Comparison of ENCODE assay signal across 8 cellular contexts in the genomic region with DNA sequence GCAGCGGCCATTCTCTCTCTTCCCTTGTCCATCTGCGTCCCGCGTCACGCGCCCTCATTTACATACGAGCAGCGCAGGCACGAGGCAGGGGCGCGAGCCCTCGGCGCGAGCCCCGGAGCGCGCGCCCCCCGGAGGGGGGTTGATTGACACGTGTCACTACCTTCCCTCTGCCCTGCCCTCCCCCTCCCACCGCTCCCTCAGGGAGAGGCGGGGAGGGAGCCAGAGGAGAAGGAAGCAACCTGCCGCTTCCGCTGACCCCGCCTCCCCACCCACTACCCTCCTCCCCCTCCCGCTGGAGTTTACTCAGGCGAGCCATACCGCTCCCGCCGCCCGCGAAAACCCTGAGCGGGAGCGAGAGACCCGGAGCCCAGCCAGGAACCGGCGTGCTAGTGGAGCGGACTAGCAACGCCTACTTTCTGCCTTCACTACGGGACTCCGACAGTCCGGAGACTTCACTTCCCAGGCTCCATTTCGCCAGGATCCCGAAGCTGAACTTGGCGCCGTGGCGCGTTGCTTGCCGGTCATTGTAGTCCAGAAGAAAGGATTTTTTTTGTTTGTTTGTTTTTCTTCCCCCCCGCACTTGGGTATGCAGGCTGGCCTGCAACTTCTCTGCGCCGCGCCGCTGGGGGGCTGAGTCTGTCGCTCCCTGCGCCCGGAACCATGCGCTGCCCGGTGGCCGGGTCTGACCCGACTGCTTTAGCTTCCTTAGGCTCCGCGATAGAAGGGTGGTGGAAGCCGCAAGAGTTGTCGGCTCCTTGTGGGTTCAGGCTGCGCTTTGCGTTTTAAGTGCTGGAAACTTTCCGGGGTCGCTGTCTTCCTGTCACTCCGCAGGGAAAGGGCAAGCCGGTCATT. TPM values are rescaled to one million over a fixed set of nuclear protein-coding genes. Genes with fewer than 3 reads are reported as not detected.
DNase-seq lines count a peak whose midpoint lies in the region; ATAC-seq, FAIRE-seq and TF ChIP-seq lines count a peak whose summit lies in the region.

A gene (minus strand): TSS at position 36 of the 852 bp plus-strand sequence. CDS start 4 bp downstream, at position 32.

- WGBS in small intestine, 3 donors = 0 to 1% (median 1%) methylated on average over 63 to 71 of the region's 71 CpGs

- DNase-seq in ACHN = peak; percentile 95
- DNase-seq in NCI-H2196 (lab: John Stamatoyannopoulos, UW; ENCODE audit: unreplicated experiment) = peak; percentile 96
- peak; percentile 99 for DNase-seq in WERI-Rb-1
- DNase-seq in bronchial epithelial cell (ENCODE audit: low read depth) = peak; percentile 90
- peak; percentile 86 for DNase-seq in iPS-NIHi11 (ENCODE audit: low spot score)
- peak; percentile 97 for DNase-seq in small intestine

- H3K4me1 ChIP-seq in small intestine (ENCODE audit: control insufficient read depth in 2 of 2, insufficient read depth in 1 of 2, low read depth in 1 of 2, low read length in 1 of 2) = no peaks in the 10 kb centered on the region

- H3K27ac ChIP-seq in WERI-Rb-1 (peak within 1 kb of the TSS; percentile 99), small intestine (ENCODE audit: low read depth in 1 of 2, low read length in 1 of 2) (peak within 1 kb of the TSS; percentile 91 to 94)

- TF ChIP-seq CTCF in WERI-Rb-1 (IDR thresholded peaks at IDR 0.05; ENCODE audit: low read depth, low read length) = peak; percentile 39; the same call in 1 of the 2 replicates
- no peak for TF ChIP-seq CTCF in bronchial epithelial cell (IDR thresholded peaks at IDR 0.05; ENCODE audit: insufficient read depth, low read length, severe bottlenecking)

- in situ Hi-C loops in ACHN (cut with HindIII; ENCODE audit: low pct_ligation_motif_present, low pct_unique_long_range_greater_than_20kb, low sequenced_read_pairs) = loop anchor here (25.0 kb wide), 1 partner anchor 185 kb away; no protein-coding TSS in a partner anchor

- peak within 1 kb of the TSS; percentile 91 for H3K4me3 ChIP-seq in WERI-Rb-1 (ENCODE audit: low read depth, low read length)
- peak within 1 kb of the TSS; percentile 79 for H3K4me3 ChIP-seq in bronchial epithelial cell (ENCODE audit: low read depth, low read length)
- H3K4me3 ChIP-seq in small intestine (ENCODE audit: low read depth in 1 of 2, low read length in 2 of 2) = peak within 1 kb of the TSS; percentile 94

- H3K27me3 ChIP-seq in WERI-Rb-1 (ENCODE audit: insufficient read depth, low read depth, severe bottlenecking) (no peaks in the 10 kb centered on the region), bronchial epithelial cell (ENCODE audit: control insufficient read depth, insufficient read depth, low read length) (no peaks in the 10 kb centered on the region), small intestine (ENCODE audit: control insufficient read depth in 2 of 2, insufficient read depth in 2 of 2, low read length in 2 of 2) (no peaks in the 10 kb centered on the region)

- FAIRE-seq in bronchial epithelial cell (lab: Jason Lieb, UNC) = no peak
- FAIRE-seq in small intestine (lab: Jason Lieb, UNC) = no peak

- H3K9me3 ChIP-seq in WERI-Rb-1 (ENCODE audit: severe bottlenecking) (no peaks in the 10 kb centered on the region), small intestine (ENCODE audit: control insufficient read depth, low read depth) (no peaks in the 10 kb centered on the region)

- ATAC-seq in GM18867 (IDR thresholded peaks at IDR 0.05; ENCODE audit: unreplicated experiment) = peak; percentile 79
- peak; percentile 77 for ATAC-seq in HG03108 (IDR thresholded peaks at IDR 0.05; ENCODE audit: unreplicated experiment)

- peaks cover 9% of the 10 kb centered on the region for H3K36me3 ChIP-seq in WERI-Rb-1
- H3K36me3 ChIP-seq in bronchial epithelial cell (ENCODE audit: control insufficient read depth, insufficient read depth, low read length) = no peaks in the 10 kb centered on the region
- H3K36me3 ChIP-seq in small intestine (ENCODE audit: control insufficient read depth in 2 of 2, insufficient read depth in 2 of 2, low read length in 2 of 2) = no peaks in the 10 kb centered on the region

RNA-seq across cellular contexts. Expression of the gene that starts here (rescaled TPM):
- total RNA-seq in bronchial epithelial cell = 6.7 and 7.4 TPM in 2 replicates
- polyA plus RNA-seq in small intestine = 1 to 10 TPM; 4.2 to 9.8 (median 9.2) TPM

Comparison
In these comparisons a context has a peak if more than half of its experiments do, and no peak if none do; other contexts are left out.
1. Peak in every context shown above with its lines: DNase-seq, ATAC-seq, H3K4me3 ChIP-seq and H3K27ac ChIP-seq.